9 cellular contexts compared by ENCODE assay signal in genomic region chr22:46064236-46064965, GRCh38.
DNase-seq lines count a peak whose midpoint lies in the region; ATAC-seq and TF ChIP-seq lines count a peak whose summit lies in the region.
"Had no signal": no experiment of that assay in that cellular context is flagged by ENCODE, and none has a peak within 500 bp of the region (broad histone marks: within the 10 kb centered on the region; RNA-seq: fewer than 3 reads in every experiment).

No MANE protein-coding gene starts in this region.

- DNase-seq in HCT116 (ENCODE audit: low read depth, low spot score) (no peak), heart left ventricle (peak in 4 of 5 donors; percentile 25 to 64 (median 28)), stomach (peak; percentile 33), NCI-H2171 treated with DMSO at 0.1 percent for 48 hours (lab: John Stamatoyannopoulos, UW) (no peak), NCI-H446 treated with DMSO at 0.1 percent for 48 hours (lab: John Stamatoyannopoulos, UW) (no peak), hepatic stellate cell (ENCODE audit: low spot score) (no peak)
- no peak for DNase-seq in activated CD4-positive, alpha-beta T cell treated with anti-CD3 and anti-CD28 coated beads, Interleukin-2, amount 50 U/mL, for 48 hours
- DNase-seq: NCI-H146 had no signal

- TF ChIP-seq POLR2A in HCT116 (IDR thresholded peaks at IDR 0.05; ENCODE audit: borderline replicate concordance, extremely low read depth, insufficient read depth, insufficient read length): no peak
- TF ChIP-seq POLR2A in heart left ventricle (IDR thresholded peaks at IDR 0.05): no peak
- peak in 1 of 4 donors; percentile 33 for TF ChIP-seq POLR2A in stomach (IDR thresholded peaks at IDR 0.05)

- peak overlapping the region; percentile 61 for H3K27ac Mint-ChIP-seq in activated T-helper 17 cell treated with anti-CD3 and anti-CD28 coated beads, Interleukin-2, amount 50 U/mL, for 72 hours

- H3K27me3 ChIP-seq in HCT116 (ENCODE audit: insufficient read depth, low read length) (no peaks in the 10 kb centered on the region), heart left ventricle (no peaks in the 10 kb centered on the region), stomach (no peaks in the 10 kb centered on the region)

- peak overlapping the region; percentile 90 for H3K4me2 ChIP-seq in HCT116 (ENCODE audit: low read length)

- POLR2A ChIA-PET in HCT116 (lab: Charles Lee): interaction anchor here (1.2 kb wide), 1 partner anchor 10 kb away, joined by 5 read pairs; no protein-coding TSS in a partner anchor

- H3K36me3 ChIP-seq in HCT116 (ENCODE audit: control insufficient read depth in 1 of 2, insufficient read depth in 2 of 2, low read length in 2 of 2) (no peaks in the 10 kb centered on the region), heart left ventricle (peaks cover 0 to 2% (median 0%) of the 10 kb centered on the region in 9 donors), stomach (peaks cover 0 to 4% (median 0%) of the 10 kb centered on the region in 4 donors)

- no peaks in the 10 kb centered on the region for H3K27me3 Mint-ChIP-seq in activated T-helper 17 cell treated with anti-CD3 and anti-CD28 coated beads, Interleukin-2, amount 50 U/mL, for 72 hours

- TF ChIP-seq CTCF in HCT116 (IDR thresholded peaks at IDR 0.05 in 2 of 3, conservative IDR thresholded peaks at IDR 0.05 in 1 of 3; ENCODE audit: borderline replicate concordance in 1 of 3, insufficient read depth in 1 of 3, low read depth in 2 of 3, low read length in 2 of 3): no peak
- TF ChIP-seq CTCF in heart left ventricle (IDR thresholded peaks at IDR 0.05): no peak
- no peak for TF ChIP-seq CTCF in stomach (IDR thresholded peaks at IDR 0.05)

- ATAC-seq in HCT116: no peak
- ATAC-seq in activated T-helper 17 cell treated with anti-CD3 and anti-CD28 coated beads, Interleukin-2, amount 50 U/mL, for 72 hours (replicated peaks): no peak
- peak in 3 of 4 donors; percentile 18 to 53 (median 30) for ATAC-seq in heart left ventricle

- peaks cover 83% of the 10 kb centered on the region for H3K79me2 ChIP-seq in HCT116 (ENCODE audit: insufficient read depth, low read length)

- H3K4me1 Mint-ChIP-seq in activated T-helper 17 cell treated with anti-CD3 and anti-CD28 coated beads, Interleukin-2, amount 50 U/mL, for 72 hours: peaks cover 25% of the 10 kb centered on the region

- H3K4me1 ChIP-seq in HCT116 (ENCODE audit: control insufficient read depth in 1 of 2, insufficient read depth in 2 of 2, low read length in 2 of 2) (peaks cover 12 to 43% of the 10 kb centered on the region in 2 experiments), heart left ventricle (peaks cover 16 to 93% (median 72%) of the 10 kb centered on the region in 12 donors), stomach (peaks cover 64 to 100% (median 82%) of the 10 kb centered on the region in 4 donors)

- 54 to 78% (median 56%) methylated on average over 28 of the region's 28 CpGs for whole genome bisulfite sequencing in heart left ventricle, 4 donors
- WGBS in stomach, 5 donors: 35 to 64% (median 35%) methylated on average over 20 to 28 of the region's 28 CpGs

- H3K4me3 Mint-ChIP-seq in activated T-helper 17 cell treated with anti-CD3 and anti-CD28 coated beads, Interleukin-2, amount 50 U/mL, for 72 hours: no peak overlapping the region

- H3K36me3 Mint-ChIP-seq in activated T-helper 17 cell treated with anti-CD3 and anti-CD28 coated beads, Interleukin-2, amount 50 U/mL, for 72 hours (ENCODE audit: low read depth): peaks cover 6% of the 10 kb centered on the region

- H3K9me3 ChIP-seq in HCT116 (ENCODE audit: control insufficient read depth in 1 of 2, insufficient read depth in 1 of 2, low read depth in 1 of 2, low read length in 2 of 2) (no peaks in the 10 kb centered on the region), heart left ventricle (no peaks in the 10 kb centered on the region), stomach (no peaks in the 10 kb centered on the region)

- intact Hi-C loops in HCT116 (cut with micrococcal nuclease): no loop called here
- intact Hi-C loops in heart left ventricle (cut with DNase I): no loop called here
- intact Hi-C loops in stomach (cut with DNase I; ENCODE audit: low total_unique reads): no loop called here

- CTCF ChIA-PET in HCT116 (lab: Charles Lee): no interaction called here

- H2AFZ ChIP-seq in HCT116 (ENCODE audit: low read depth, low read length, poor library complexity, severe bottlenecking): no peak overlapping the region

- no peaks in the 10 kb centered on the region for H3K9me3 Mint-ChIP-seq in activated T-helper 17 cell treated with anti-CD3 and anti-CD28 coated beads, Interleukin-2, amount 50 U/mL, for 72 hours

- H3K9me2 ChIP-seq in HCT116 (ENCODE audit: insufficient read depth): no peaks in the 10 kb centered on the region

- H3K4me3 ChIP-seq in HCT116 (replicated peaks in 1 of 2; ENCODE audit: low read depth in 1 of 2, low read length in 2 of 2): no peak overlapping the region
- H3K4me3 ChIP-seq in heart left ventricle: peak overlapping the region in 10 of 12 donors; percentile 13 to 93 (median 78)
- H3K4me3 ChIP-seq in stomach: peak overlapping the region in 3 of 4 donors; percentile 12 to 29 (median 19)

- H4K20me1 ChIP-seq in HCT116 (ENCODE audit: insufficient read depth): no peaks in the 10 kb centered on the region

- no peak for TF ChIP-seq EP300 in stomach (IDR thresholded peaks at IDR 0.05)

- no TSS peak for BruUV-seq in HCT116 (replicated peaks; lab: Mats Ljungman, UMichigan)

- H3K9ac ChIP-seq in HCT116 (ENCODE audit: low read length): peak overlapping the region; percentile 83

- TF ChIP-seq RAD21 in HCT116 (IDR thresholded peaks at IDR 0.05; ENCODE audit: low read depth): no peak

- RAD21 ChIA-PET in HCT116 (lab: Charles Lee; ENCODE audit: low non-redundant PET in 1 of 2, low total read pairs in 2 of 2, uncharacterized antibody in 2 of 2, unreplicated experiment in 2 of 2): no interaction called here

- H3K27ac ChIP-seq in HCT116 (ENCODE audit: low read depth, low read length) (peak overlapping the region; percentile 100), heart left ventricle (peak overlapping the region; percentile 99 to 100 (median 100)), stomach (peak overlapping the region; percentile 91 to 100 (median 100))

TF ChIP-seq in HCT116, 20 proteins besides CTCF, POLR2A, EP300 and RAD21 (continues in another document):
- TF ChIP-seq ZFX (IDR thresholded peaks at IDR 0.05) (no peak), JUND (IDR thresholded peaks at IDR 0.05) (no peak), CBX3 (IDR thresholded peaks at IDR 0.05; ENCODE audit: low read depth) (no peak), EGR1 (IDR thresholded peaks at IDR 0.05; ENCODE audit: low read depth) (no peak), YY1 (IDR thresholded peaks at IDR 0.05; ENCODE audit: extremely low read depth, insufficient replicate concordance, low read depth, low read length) (no peak), ZBTB33 (IDR thresholded peaks at IDR 0.05; ENCODE audit: extremely low read depth, insufficient replicate concordance, low read length) (no peak), POLR2AphosphoS5 (IDR thresholded peaks at IDR 0.05; ENCODE audit: low read depth, low read length) (no peak), SP1 (IDR thresholded peaks at IDR 0.05; ENCODE audit: low read depth) (no peak), TCF7L2 (IDR thresholded peaks at IDR 0.05; ENCODE audit: borderline replicate concordance, extremely low read depth, insufficient read depth, insufficient read length) (no peak), MAX (IDR thresholded peaks at IDR 0.05) (no peak), REST (IDR thresholded peaks at IDR 0.05; ENCODE audit: low read depth) (no peak), ELF1 (IDR thresholded peaks at IDR 0.05; ENCODE audit: borderline replicate concordance, low read depth) (no peak), SRF (IDR thresholded peaks at IDR 0.05; ENCODE audit: low read depth) (no peak)

Comparison
In these comparisons a context has a peak if more than half of its experiments do, and no peak if none do; other contexts are left out.
1. ATAC-seq: peak in heart left ventricle (3 of 4); none in HCT116 (single experiment) and activated T-helper 17 cell treated with anti-CD3 and anti-CD28 coated beads, Interleukin-2, amount 50 U/mL, for 72 hours (single experiment).
2. DNase-seq: peak in heart left ventricle (4 of 5) and stomach (single experiment); none in HCT116 (single experiment), NCI-H2171 treated with DMSO at 0.1 percent for 48 hours (single experiment), NCI-H446 treated with DMSO at 0.1 percent for 48 hours (single experiment), activated CD4-positive, alpha-beta T cell treated with anti-CD3 and anti-CD28 coated beads, Interleukin-2, amount 50 U/mL, for 48 hours (0 of 2) and hepatic stellate cell (single experiment).
3. H3K4me3 ChIP-seq: peak in heart left ventricle (10 of 12) and stomach (3 of 4); none in HCT116 (0 of 2).
4. Peak in every context shown above with its lines, with median percentiles within 50 percentile points of each other: H3K27ac ChIP-seq.